ENCODE assay signal across 8 cellular contexts in genomic region chr19:34676697-34677385, GRCh38. TPM values are rescaled to one million over a fixed set of nuclear protein-coding genes. Genes with fewer than 3 reads are reported as not detected.
DNase-seq lines count a peak whose midpoint lies in the region; ATAC-seq and TF ChIP-seq lines count a peak whose summit lies in the region.

A gene with protein sequence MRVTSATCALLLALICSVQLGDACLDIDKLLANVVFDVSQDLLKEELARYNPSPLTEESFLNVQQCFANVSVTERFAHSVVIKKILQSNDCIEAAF (minus strand): TSS chr19:34677159. CDS start chr19:34594563, 82,596 bp downstream.

- 5 to 6% methylated on average over 26 of the region's 26 CpGs for WGBS in tibial nerve, 2 donors

- H3K4me1 Mint-ChIP-seq in activated B cell treated with CpG ODN at 0.5 μM for 24 hours, result peaks cover 33% of the 10 kb centered on the region

- H3K4me3 ChIP-seq in BLaER1, result peak within 1 kb of the TSS; percentile 84
- peak within 1 kb of the TSS; percentile 82 to 83 for H3K4me3 ChIP-seq in muscle layer of colon (ENCODE audit: low read depth in 1 of 2, low read length in 2 of 2)
- H3K4me3 ChIP-seq in tibial nerve, result peak within 1 kb of the TSS; percentile 79 to 95 (median 87)

- peak within 1 kb of the TSS; percentile 95 for H3K9ac ChIP-seq in BLaER1
- peak within 1 kb of the TSS; percentile 65 for H3K9ac ChIP-seq in muscle layer of colon (ENCODE audit: low read length)

- TF ChIP-seq EP300 in tibial nerve (IDR thresholded peaks at IDR 0.05), result no peak

- H3K4me1 ChIP-seq in BLaER1 (peaks cover 27% of the 10 kb centered on the region), muscle layer of colon (ENCODE audit: insufficient read depth, low read length) (peaks cover 13% of the 10 kb centered on the region), tibial nerve (peaks cover 0 to 21% (median 3%) of the 10 kb centered on the region in 4 donors)

- H3K27ac ChIP-seq in BLaER1, result peak within 1 kb of the TSS; percentile 97
- H3K27ac ChIP-seq in muscle layer of colon (ENCODE audit: low read depth, low read length), result peak within 1 kb of the TSS; percentile 96
- H3K27ac ChIP-seq in tibial nerve, result peak within 1 kb of the TSS; percentile 90 to 98 (median 93)

- H3K4me2 ChIP-seq in BLaER1, result peak within 1 kb of the TSS; percentile 88

- intact Hi-C loops in activated B cell treated with CpG ODN at 0.5 μM for 24 hours (cut with micrococcal nuclease), result loop anchor here (1.0 to 5.0 kb wide), 6 partner anchors 35 to 1500 kb away; partner anchors contain the start of genes CAPNS1, UBA2, ZNF181 and ZNF599

- DNase-seq in NCI-H2227 (lab: John Stamatoyannopoulos, UW; ENCODE audit: unreplicated experiment), result peak; percentile 100
- no peak for DNase-seq in activated B cell treated with CpG ODN at 0.5 μM for 24 hours
- peak; percentile 55 for DNase-seq in epidermal melanocyte (ENCODE audit: insufficient read length, low spot score)
- DNase-seq in tibial nerve (ENCODE audit: low spot score in 2 of 2), result peak in 1 of 2 donors; percentile 65

- H3K27me3 Mint-ChIP-seq in activated B cell treated with CpG ODN at 0.5 μM for 24 hours, result peaks cover 6% of the 10 kb centered on the region

- peaks cover 45% of the 10 kb centered on the region for H3K9me3 ChIP-seq in BLaER1
- H3K9me3 ChIP-seq in muscle layer of colon (ENCODE audit: low read length), result peaks cover 4% of the 10 kb centered on the region
- H3K9me3 ChIP-seq in tibial nerve, result peaks cover 4 to 33% (median 10%) of the 10 kb centered on the region in 4 donors

- no peaks in the 10 kb centered on the region for H4K20me1 ChIP-seq in BLaER1

- POLR2A ChIA-PET in activated B cell treated with CpG ODN at 0.5 μM for 24 hours (lab: Charles Lee), result interaction anchor here (0.5 to 1.8 kb wide), 16 partner anchors 9 to 1928 kb away, joined by 3 to 16 read pairs (median 3); partner anchors contain the start of genes CEBPG, LSM14A, ZNF181 and ZNF382

- H3K9me3 Mint-ChIP-seq in activated B cell treated with CpG ODN at 0.5 μM for 24 hours, result peaks cover 11% of the 10 kb centered on the region

- peaks cover 34% of the 10 kb centered on the region for H3K36me3 ChIP-seq in BLaER1
- peaks cover 20% of the 10 kb centered on the region for H3K36me3 ChIP-seq in muscle layer of colon (ENCODE audit: insufficient read depth, low read length)
- H3K36me3 ChIP-seq in tibial nerve, result peaks cover 0 to 34% (median 26%) of the 10 kb centered on the region in 3 donors

- peak within 1 kb of the TSS; percentile 99 for H3K27ac Mint-ChIP-seq in activated B cell treated with CpG ODN at 0.5 μM for 24 hours

- no peak for TF ChIP-seq CTCF in activated B cell treated with CpG ODN at 0.5 μM for 24 hours (IDR thresholded peaks at IDR 0.05)
- TF ChIP-seq CTCF in tibial nerve (IDR thresholded peaks at IDR 0.05), result peak in 1 of 5 experiments; percentile 11

- peaks cover 43% of the 10 kb centered on the region for H3K36me3 Mint-ChIP-seq in activated B cell treated with CpG ODN at 0.5 μM for 24 hours (ENCODE audit: low read depth)

- no peaks in the 10 kb centered on the region for H3K27me3 ChIP-seq in BLaER1
- H3K27me3 ChIP-seq in muscle layer of colon (ENCODE audit: control insufficient read depth in 1 of 2, insufficient read depth in 2 of 2, low read length in 2 of 2), result no peaks in the 10 kb centered on the region
- no peaks in the 10 kb centered on the region for H3K27me3 ChIP-seq in tibial nerve

- ATAC-seq in GM19023 (IDR thresholded peaks at IDR 0.05; ENCODE audit: unreplicated experiment), result peak; percentile 57
- peak; percentile 42 for ATAC-seq in HG03139 (IDR thresholded peaks at IDR 0.05; ENCODE audit: unreplicated experiment)
- peak; percentile 67 for ATAC-seq in activated B cell treated with CpG ODN at 0.5 μM for 24 hours (ENCODE audit: low read depth)

- CTCF ChIA-PET in activated B cell treated with CpG ODN at 0.5 μM for 24 hours (lab: Charles Lee), result no interaction called here

- peak within 1 kb of the TSS; percentile 98 for H3K4me3 Mint-ChIP-seq in activated B cell treated with CpG ODN at 0.5 μM for 24 hours

- TF ChIP-seq POLR2A in tibial nerve (IDR thresholded peaks at IDR 0.05), result no peak

RNA-seq across cellular contexts. Expression of the gene that starts here (rescaled TPM):
- 0.78 and 1.4 TPM in 2 replicates for total RNA-seq in activated B cell treated with CpG ODN at 0.5 μM for 24 hours
- total RNA-seq in tibial nerve, result 1 to 10 TPM in 2 of 4 donors, under 1 TPM in 2; 0.21 to 1.4 (median 0.71) TPM
